1 cellular context compared by ENCODE assay signal in the genomic region with DNA sequence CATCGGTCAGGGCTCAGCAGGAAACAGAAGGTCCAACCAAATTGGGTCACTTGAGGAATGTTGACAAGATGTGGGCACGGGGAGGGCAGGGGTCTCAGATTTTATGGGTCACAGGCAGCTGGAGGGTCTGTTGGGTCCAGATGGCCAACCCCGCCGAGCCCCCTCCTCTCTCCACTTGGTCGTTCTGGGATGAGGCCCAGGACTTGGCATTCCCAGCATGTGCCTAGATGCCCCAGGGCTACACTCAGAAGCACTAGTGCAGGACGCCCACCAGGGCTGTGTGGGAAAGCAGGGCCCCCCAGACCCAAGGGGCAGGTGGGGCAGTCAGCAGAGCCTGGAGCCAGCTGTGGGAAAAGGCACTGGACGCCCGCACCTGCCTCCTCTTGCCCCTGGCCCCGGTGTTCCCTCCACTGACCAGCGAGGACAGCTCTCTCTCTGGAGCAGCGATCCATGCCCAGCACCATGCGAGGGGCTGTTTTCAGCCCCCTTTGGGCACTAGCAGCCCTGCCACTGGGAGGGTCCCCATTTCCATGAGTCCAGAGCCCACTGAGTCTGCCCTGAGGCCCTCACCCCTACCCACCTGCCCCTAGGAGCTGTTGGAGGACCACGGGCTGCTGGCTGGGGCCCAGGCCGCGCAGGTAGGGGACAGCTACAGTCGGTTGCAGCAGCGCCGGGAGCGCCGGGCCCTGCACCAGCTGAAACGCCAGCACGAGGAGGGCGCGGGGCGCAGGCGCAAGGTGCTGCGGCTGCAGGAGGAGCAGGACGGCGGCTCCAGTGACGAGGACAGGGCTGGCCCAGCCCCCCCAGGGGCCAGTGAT.
TF ChIP-seq lines count a peak whose summit lies in the region.

No MANE protein-coding gene starts in this region.

TF ChIP-seq in K562, 482 proteins besides CTCF, POLR2A, EP300 and RAD21:
- TF ChIP-seq, protein P1, sequence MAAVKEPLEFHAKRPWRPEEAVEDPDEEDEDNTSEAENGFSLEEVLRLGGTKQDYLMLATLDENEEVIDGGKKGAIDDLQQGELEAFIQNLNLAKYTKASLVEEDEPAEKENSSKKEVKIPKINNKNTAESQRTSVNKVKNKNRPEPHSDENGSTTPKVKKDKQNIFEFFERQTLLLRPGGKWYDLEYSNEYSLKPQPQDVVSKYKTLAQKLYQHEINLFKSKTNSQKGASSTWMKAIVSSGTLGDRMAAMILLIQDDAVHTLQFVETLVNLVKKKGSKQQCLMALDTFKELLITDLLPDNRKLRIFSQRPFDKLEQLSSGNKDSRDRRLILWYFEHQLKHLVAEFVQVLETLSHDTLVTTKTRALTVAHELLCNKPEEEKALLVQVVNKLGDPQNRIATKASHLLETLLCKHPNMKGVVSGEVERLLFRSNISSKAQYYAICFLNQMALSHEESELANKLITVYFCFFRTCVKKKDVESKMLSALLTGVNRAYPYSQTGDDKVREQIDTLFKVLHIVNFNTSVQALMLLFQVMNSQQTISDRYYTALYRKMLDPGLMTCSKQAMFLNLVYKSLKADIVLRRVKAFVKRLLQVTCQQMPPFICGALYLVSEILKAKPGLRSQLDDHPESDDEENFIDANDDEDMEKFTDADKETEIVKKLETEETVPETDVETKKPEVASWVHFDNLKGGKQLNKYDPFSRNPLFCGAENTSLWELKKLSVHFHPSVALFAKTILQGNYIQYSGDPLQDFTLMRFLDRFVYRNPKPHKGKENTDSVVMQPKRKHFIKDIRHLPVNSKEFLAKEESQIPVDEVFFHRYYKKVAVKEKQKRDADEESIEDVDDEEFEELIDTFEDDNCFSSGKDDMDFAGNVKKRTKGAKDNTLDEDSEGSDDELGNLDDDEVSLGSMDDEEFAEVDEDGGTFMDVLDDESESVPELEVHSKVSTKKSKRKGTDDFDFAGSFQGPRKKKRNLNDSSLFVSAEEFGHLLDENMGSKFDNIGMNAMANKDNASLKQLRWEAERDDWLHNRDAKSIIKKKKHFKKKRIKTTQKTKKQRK (IDR thresholded peaks at IDR 0.05; ENCODE audit: borderline replicate concordance, low read depth, low read length): no peak
- TF ChIP-seq, protein P2, sequence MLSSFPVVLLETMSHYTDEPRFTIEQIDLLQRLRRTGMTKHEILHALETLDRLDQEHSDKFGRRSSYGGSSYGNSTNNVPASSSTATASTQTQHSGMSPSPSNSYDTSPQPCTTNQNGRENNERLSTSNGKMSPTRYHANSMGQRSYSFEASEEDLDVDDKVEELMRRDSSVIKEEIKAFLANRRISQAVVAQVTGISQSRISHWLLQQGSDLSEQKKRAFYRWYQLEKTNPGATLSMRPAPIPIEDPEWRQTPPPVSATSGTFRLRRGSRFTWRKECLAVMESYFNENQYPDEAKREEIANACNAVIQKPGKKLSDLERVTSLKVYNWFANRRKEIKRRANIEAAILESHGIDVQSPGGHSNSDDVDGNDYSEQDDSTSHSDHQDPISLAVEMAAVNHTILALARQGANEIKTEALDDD (IDR thresholded peaks at IDR 0.05): no peak
- peak; percentile 28; the same call in 1 of the 2 replicates for TF ChIP-seq POLR2G (IDR thresholded peaks at IDR 0.05; ENCODE audit: low read depth, low read length)
- TF ChIP-seq RBFOX2 (IDR thresholded peaks at IDR 0.05; ENCODE audit: low read depth, low read length): peak; percentile 40; the same call in 1 of the 2 replicates
